In the genomic region with DNA sequence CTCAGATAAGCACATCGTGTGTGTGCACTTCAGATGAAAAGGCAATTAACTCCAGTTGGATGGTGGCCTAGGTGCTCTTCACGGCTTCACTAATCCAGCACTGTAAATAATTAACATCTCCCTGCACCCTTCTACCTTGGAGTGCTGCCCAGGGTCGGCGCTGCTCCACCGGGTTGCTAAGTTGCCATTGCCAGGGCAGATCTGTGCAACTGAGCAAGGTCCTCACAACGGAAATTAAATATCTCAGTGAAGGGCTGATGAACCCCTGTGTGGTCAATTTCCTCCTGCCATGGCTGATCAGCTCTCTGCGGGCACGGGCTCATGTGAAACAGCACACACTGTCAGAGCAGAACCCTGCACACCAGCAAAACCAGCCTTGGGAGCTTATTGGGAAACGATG, we compare ENCODE assay signal across 10 cellular contexts.
DNase-seq lines count a peak whose midpoint lies in the region; ATAC-seq and TF ChIP-seq lines count a peak whose summit lies in the region.
"Had no signal": no experiment of that assay in that cellular context is flagged by ENCODE, and none has a peak within 500 bp of the region (broad histone marks: within the 10 kb centered on the region; RNA-seq: fewer than 3 reads in every experiment).

No MANE protein-coding gene starts in this region.

- H3K36me3 Mint-ChIP-seq in activated naive CD8-positive, alpha-beta T cell treated with anti-CD3 and anti-CD28 coated beads for 36 hours = no peaks in the 10 kb centered on the region
- H3K36me3 Mint-ChIP-seq: stimulated activated memory B cell treated with anti-CD40 and anti-IgM and Interleukin-4, amounts not matched to agents 10 μg/mL and 1 μg/mL and 100 μg/mL, for 72 hours had no signal

- H3K36me3 ChIP-seq in left lung = no peaks in the 10 kb centered on the region

- intact Hi-C loops in left lung (cut with DNase I) = no loop called here

- in situ Hi-C loops in ACHN (cut with HindIII; ENCODE audit: low pct_ligation_motif_present, low pct_unique_long_range_greater_than_20kb, low sequenced_read_pairs) = no loop called here

- H3K27me3 ChIP-seq in left lung = no peaks in the 10 kb centered on the region

- no peak overlapping the region for H3K4me3 Mint-ChIP-seq in activated naive CD8-positive, alpha-beta T cell treated with anti-CD3 and anti-CD28 coated beads for 36 hours
- H3K4me3 Mint-ChIP-seq: stimulated activated memory B cell treated with anti-CD40 and anti-IgM and Interleukin-4, amounts not matched to agents 10 μg/mL and 1 μg/mL and 100 μg/mL, for 72 hours had no signal

- peak; percentile 77 for ATAC-seq in left lung
- ATAC-seq: stimulated activated memory B cell treated with anti-CD40 and anti-IgM and Interleukin-4, amounts not matched to agents 10 μg/mL and 1 μg/mL and 100 μg/mL, for 72 hours had no signal

- no peaks in the 10 kb centered on the region for H3K4me1 Mint-ChIP-seq in activated naive CD8-positive, alpha-beta T cell treated with anti-CD3 and anti-CD28 coated beads for 36 hours
- H3K4me1 Mint-ChIP-seq: stimulated activated memory B cell treated with anti-CD40 and anti-IgM and Interleukin-4, amounts not matched to agents 10 μg/mL and 1 μg/mL and 100 μg/mL, for 72 hours had no signal

- no peak overlapping the region for H3K27ac Mint-ChIP-seq in activated naive CD8-positive, alpha-beta T cell treated with anti-CD3 and anti-CD28 coated beads for 36 hours
- H3K27ac Mint-ChIP-seq: stimulated activated memory B cell treated with anti-CD40 and anti-IgM and Interleukin-4, amounts not matched to agents 10 μg/mL and 1 μg/mL and 100 μg/mL, for 72 hours had no signal

- no peak overlapping the region for H3K4me3 ChIP-seq in left lung

- peaks cover 10 to 15% of the 10 kb centered on the region in 2 donors for H3K4me1 ChIP-seq in left lung

- H3K27ac ChIP-seq in VCaP (peak overlapping the region; percentile 83), left lung (peak overlapping the region; percentile 10 to 42)

- no peak for TF ChIP-seq CTCF in VCaP (conservative IDR thresholded peaks at IDR 0.05)
- TF ChIP-seq CTCF in left lung (IDR thresholded peaks at IDR 0.05) = no peak

- H3K9me3 ChIP-seq in left lung = no peaks in the 10 kb centered on the region

- no peaks in the 10 kb centered on the region for H3K9me3 Mint-ChIP-seq in activated naive CD8-positive, alpha-beta T cell treated with anti-CD3 and anti-CD28 coated beads for 36 hours
- H3K9me3 Mint-ChIP-seq: stimulated activated memory B cell treated with anti-CD40 and anti-IgM and Interleukin-4, amounts not matched to agents 10 μg/mL and 1 μg/mL and 100 μg/mL, for 72 hours had no signal

- no peaks in the 10 kb centered on the region for H3K27me3 Mint-ChIP-seq in activated naive CD8-positive, alpha-beta T cell treated with anti-CD3 and anti-CD28 coated beads for 36 hours

- DNase-seq in ACHN (peak; percentile 90), NCI-H146 (lab: John Stamatoyannopoulos, UW) (peak; percentile 73), left lung (peak; percentile 74 to 81), occipital lobe (lab: John Stamatoyannopoulos, UW) (no peak), NCI-H2227 treated with DMSO at 0.1 percent for 48 hours (lab: John Stamatoyannopoulos, UW) (no peak), amniotic stem cell (lab: John Stamatoyannopoulos, UW) (no peak)
- no peak for DNase-seq in activated naive CD8-positive, alpha-beta T cell treated with anti-CD3 and anti-CD28 coated beads for 36 hours
- DNase-seq: foreskin melanocyte had no signal

Comparison
In these comparisons a context has a peak if more than half of its experiments do, and no peak if none do; other contexts are left out.
1. DNase-seq: peak in ACHN (single experiment), NCI-H146 (single experiment) and left lung (2 of 2); none in occipital lobe (single experiment), activated naive CD8-positive, alpha-beta T cell treated with anti-CD3 and anti-CD28 coated beads for 36 hours (single experiment), NCI-H2227 treated with DMSO at 0.1 percent for 48 hours (single experiment) and amniotic stem cell (single experiment).